In the genomic region with DNA sequence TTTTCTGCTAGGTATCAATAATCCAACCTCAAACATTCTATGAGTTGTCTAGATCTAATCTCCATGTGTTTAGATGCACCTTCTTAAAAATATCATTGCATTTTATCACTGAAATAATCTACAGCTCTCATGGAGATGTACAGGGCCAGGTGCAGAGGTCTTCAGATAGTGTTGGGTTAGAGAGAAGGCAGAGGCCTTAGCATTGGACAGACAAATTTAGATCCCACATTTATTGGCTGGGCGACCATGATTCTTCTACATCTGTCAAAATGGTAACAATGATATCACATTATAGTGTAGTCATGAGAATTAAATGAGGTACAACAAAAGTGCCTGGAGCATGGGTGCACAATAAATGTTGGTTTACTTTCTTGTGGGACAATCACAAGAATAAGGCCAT, we compare ENCODE assay signal across 22 cellular contexts. TPM values are rescaled to one million over a fixed set of nuclear protein-coding genes. Genes with fewer than 3 reads are reported as not detected.
"Had no signal": no experiment of that assay in that cellular context is flagged by ENCODE, and none has a peak within 500 bp of the region (broad histone marks: within the 10 kb centered on the region; RNA-seq: fewer than 3 reads in every experiment).

No MANE protein-coding gene starts in this region.

- H3K9me3 Mint-ChIP-seq: activated CD8-positive, alpha-beta T cell treated with anti-CD3 and anti-CD28 coated beads for 36 hours; activated naive CD8-positive, alpha-beta T cell treated with anti-CD3 and anti-CD28 coated beads for 36 hours; activated T-cell treated with anti-CD3 and anti-CD28 coated beads, Interleukin-2, amount 50 U/mL, for 72 hours; memory B cell; nephron progenitor cell; WTC11 had no signal

- H3K4me1 ChIP-seq: prostate gland had no signal

- DNase-seq: activated CD4-positive, alpha-beta T cell treated with anti-CD3 and anti-CD28 coated beads for 48 hours; activated CD8-positive, alpha-beta memory T cell treated with anti-CD3 and anti-CD28 coated beads, Interleukin-2, amount 50 U/mL, for 4 hours; activated CD8-positive, alpha-beta T cell treated with anti-CD3 and anti-CD28 coated beads for 36 hours; activated gamma-delta T cell treated with Interleukin-2 at 50 U/mL for 16 hours; activated naive CD8-positive, alpha-beta T cell treated with anti-CD3 and anti-CD28 coated beads for 36 hours; activated T-cell treated with anti-CD3 and anti-CD28 coated beads, Interleukin-2, amount 50 U/mL, for 72 hours; amygdala; cortex of kidney; effector CD8-positive, alpha-beta T cell; left lung; nephron progenitor cell; occipital lobe; right cardiac atrium; stimulated activated naive CD8-positive, alpha-beta T cell treated with anti-CD3 and anti-CD28 coated beads, Interleukin-15, Interleukin-2, amounts not matched to agents 100 U/mL and 50 U/mL, for 24 hours; SW 1271; trophoblast cell had no signal

- H3K4me3 ChIP-seq: left lung, prostate gland, suprapubic skin had no signal

- H3K36me3 ChIP-seq: left lung, prostate gland, suprapubic skin had no signal

- H3K4me3 Mint-ChIP-seq: activated CD8-positive, alpha-beta T cell treated with anti-CD3 and anti-CD28 coated beads for 36 hours; activated naive CD8-positive, alpha-beta T cell treated with anti-CD3 and anti-CD28 coated beads for 36 hours; activated T-cell treated with anti-CD3 and anti-CD28 coated beads, Interleukin-2, amount 50 U/mL, for 72 hours; memory B cell; nephron progenitor cell; WTC11 had no signal

- H3K9me3 ChIP-seq: left lung, prostate gland, suprapubic skin had no signal

- FAIRE-seq: TTC549 had no signal

- ATAC-seq: activated CD8-positive, alpha-beta T cell treated with anti-CD3 and anti-CD28 coated beads for 36 hours; activated T-cell treated with anti-CD3 and anti-CD28 coated beads, Interleukin-2, amount 50 U/mL, for 72 hours; left lung; right cardiac atrium; stimulated activated naive CD8-positive, alpha-beta T cell treated with anti-CD3 and anti-CD28 coated beads, Interleukin-15, Interleukin-2, amounts not matched to agents 100 U/mL and 50 U/mL, for 24 hours; WTC11 had no signal

- H3K4me1 Mint-ChIP-seq: nephron progenitor cell had no signal

- H3K27ac Mint-ChIP-seq: activated CD8-positive, alpha-beta T cell treated with anti-CD3 and anti-CD28 coated beads for 36 hours; activated naive CD8-positive, alpha-beta T cell treated with anti-CD3 and anti-CD28 coated beads for 36 hours; activated T-cell treated with anti-CD3 and anti-CD28 coated beads, Interleukin-2, amount 50 U/mL, for 72 hours; memory B cell; nephron progenitor cell; WTC11 had no signal

- H3K27ac ChIP-seq: left lung, prostate gland, suprapubic skin had no signal

- H3K36me3 Mint-ChIP-seq: activated naive CD8-positive, alpha-beta T cell treated with anti-CD3 and anti-CD28 coated beads for 36 hours; memory B cell; WTC11 had no signal

RNA-seq across cellular contexts. Expression of a gene that starts 3.1 kb away (rescaled TPM):
- total RNA-seq: activated CD8-positive, alpha-beta T cell treated with anti-CD3 and anti-CD28 coated beads for 36 hours; activated naive CD8-positive, alpha-beta T cell treated with anti-CD3 and anti-CD28 coated beads for 36 hours; activated T-cell treated with anti-CD3 and anti-CD28 coated beads, Interleukin-2, amount 50 U/mL, for 72 hours; T-helper 2 cell treated with Interferon-gamma antibody and Interleukin-4, amounts not matched to agents 100 ng/mL and 5 ng/mL, for 36 hours had no signal
